Comparison of ENCODE assay signal across 1 cellular context in genomic region chr17:75652341-75652740, GRCh38.
TF ChIP-seq lines count a peak whose summit lies in the region.

No MANE protein-coding gene starts in this region.

TF ChIP-seq in H1, 55 proteins besides CTCF, POLR2A, EP300 and RAD21:
- TF ChIP-seq EGR1 (IDR thresholded peaks at IDR 0.05; ENCODE audit: borderline replicate concordance, low read depth, low read length) (no peak), KDM1A (IDR thresholded peaks at IDR 0.05; ENCODE audit: borderline replicate concordance, low read length) (no peak), TCF12 (IDR thresholded peaks at IDR 0.05; ENCODE audit: low read depth, low read length) (no peak), ATF2 (IDR thresholded peaks at IDR 0.05; ENCODE audit: low read length) (no peak), CHD2 (IDR thresholded peaks at IDR 0.05; ENCODE audit: low read length) (no peak), FOSL1 (IDR thresholded peaks at IDR 0.05; ENCODE audit: insufficient read depth, low read depth, low read length) (no peak), RFX5 (IDR thresholded peaks at IDR 0.05; ENCODE audit: borderline replicate concordance, low read depth, low read length) (no peak), MAFK (IDR thresholded peaks at IDR 0.05; ENCODE audit: low read depth, low read length) (no peak), CTBP2 (IDR thresholded peaks at IDR 0.05; ENCODE audit: borderline replicate concordance, insufficient read depth, insufficient read length, low read length) (no peak)
